In genomic region chr10:123140164-123140982, GRCh38 we compare ENCODE assay signal across 1 cellular context.
TF ChIP-seq lines count a peak whose summit lies in the region.

No MANE protein-coding gene starts in this region.

TF ChIP-seq in HCT116, 20 proteins besides CTCF, POLR2A, EP300 and RAD21 (continued from another document):
- TF ChIP-seq, protein P1, sequence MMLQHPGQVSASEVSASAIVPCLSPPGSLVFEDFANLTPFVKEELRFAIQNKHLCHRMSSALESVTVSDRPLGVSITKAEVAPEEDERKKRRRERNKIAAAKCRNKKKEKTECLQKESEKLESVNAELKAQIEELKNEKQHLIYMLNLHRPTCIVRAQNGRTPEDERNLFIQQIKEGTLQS (IDR thresholded peaks at IDR 0.05), result no peak
- no peak for TF ChIP-seq SIN3A (IDR thresholded peaks at IDR 0.05; ENCODE audit: low read depth)
- TF ChIP-seq, protein P2, sequence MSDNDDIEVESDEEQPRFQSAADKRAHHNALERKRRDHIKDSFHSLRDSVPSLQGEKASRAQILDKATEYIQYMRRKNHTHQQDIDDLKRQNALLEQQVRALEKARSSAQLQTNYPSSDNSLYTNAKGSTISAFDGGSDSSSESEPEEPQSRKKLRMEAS (IDR thresholded peaks at IDR 0.05), result no peak
- TF ChIP-seq CBX3 (IDR thresholded peaks at IDR 0.05; ENCODE audit: low read depth), result no peak
- no peak for TF ChIP-seq ELF1 (IDR thresholded peaks at IDR 0.05; ENCODE audit: borderline replicate concordance, low read depth)
- no peak for TF ChIP-seq YY1 (IDR thresholded peaks at IDR 0.05; ENCODE audit: extremely low read depth, insufficient replicate concordance, low read depth, low read length)
- no peak for TF ChIP-seq SP1 (IDR thresholded peaks at IDR 0.05; ENCODE audit: low read depth)
- TF ChIP-seq EGR1 (IDR thresholded peaks at IDR 0.05; ENCODE audit: low read depth), result no peak
- TF ChIP-seq ZFX (IDR thresholded peaks at IDR 0.05), result no peak
- no peak for TF ChIP-seq JUND (IDR thresholded peaks at IDR 0.05)
- TF ChIP-seq TCF7L2 (IDR thresholded peaks at IDR 0.05; ENCODE audit: borderline replicate concordance, extremely low read depth, insufficient read depth, insufficient read length), result no peak
- no peak for TF ChIP-seq EZH2phosphoT487 (IDR thresholded peaks at IDR 0.05; ENCODE audit: borderline replicate concordance)
- TF ChIP-seq CEBPB (IDR thresholded peaks at IDR 0.05; ENCODE audit: low read depth), result no peak
- TF ChIP-seq, protein P3, sequence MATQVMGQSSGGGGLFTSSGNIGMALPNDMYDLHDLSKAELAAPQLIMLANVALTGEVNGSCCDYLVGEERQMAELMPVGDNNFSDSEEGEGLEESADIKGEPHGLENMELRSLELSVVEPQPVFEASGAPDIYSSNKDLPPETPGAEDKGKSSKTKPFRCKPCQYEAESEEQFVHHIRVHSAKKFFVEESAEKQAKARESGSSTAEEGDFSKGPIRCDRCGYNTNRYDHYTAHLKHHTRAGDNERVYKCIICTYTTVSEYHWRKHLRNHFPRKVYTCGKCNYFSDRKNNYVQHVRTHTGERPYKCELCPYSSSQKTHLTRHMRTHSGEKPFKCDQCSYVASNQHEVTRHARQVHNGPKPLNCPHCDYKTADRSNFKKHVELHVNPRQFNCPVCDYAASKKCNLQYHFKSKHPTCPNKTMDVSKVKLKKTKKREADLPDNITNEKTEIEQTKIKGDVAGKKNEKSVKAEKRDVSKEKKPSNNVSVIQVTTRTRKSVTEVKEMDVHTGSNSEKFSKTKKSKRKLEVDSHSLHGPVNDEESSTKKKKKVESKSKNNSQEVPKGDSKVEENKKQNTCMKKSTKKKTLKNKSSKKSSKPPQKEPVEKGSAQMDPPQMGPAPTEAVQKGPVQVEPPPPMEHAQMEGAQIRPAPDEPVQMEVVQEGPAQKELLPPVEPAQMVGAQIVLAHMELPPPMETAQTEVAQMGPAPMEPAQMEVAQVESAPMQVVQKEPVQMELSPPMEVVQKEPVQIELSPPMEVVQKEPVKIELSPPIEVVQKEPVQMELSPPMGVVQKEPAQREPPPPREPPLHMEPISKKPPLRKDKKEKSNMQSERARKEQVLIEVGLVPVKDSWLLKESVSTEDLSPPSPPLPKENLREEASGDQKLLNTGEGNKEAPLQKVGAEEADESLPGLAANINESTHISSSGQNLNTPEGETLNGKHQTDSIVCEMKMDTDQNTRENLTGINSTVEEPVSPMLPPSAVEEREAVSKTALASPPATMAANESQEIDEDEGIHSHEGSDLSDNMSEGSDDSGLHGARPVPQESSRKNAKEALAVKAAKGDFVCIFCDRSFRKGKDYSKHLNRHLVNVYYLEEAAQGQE (IDR thresholded peaks at IDR 0.05; ENCODE audit: low read depth), result no peak
- TF ChIP-seq FOSL1 (IDR thresholded peaks at IDR 0.05; ENCODE audit: low read depth), result no peak
- TF ChIP-seq, protein P4, sequence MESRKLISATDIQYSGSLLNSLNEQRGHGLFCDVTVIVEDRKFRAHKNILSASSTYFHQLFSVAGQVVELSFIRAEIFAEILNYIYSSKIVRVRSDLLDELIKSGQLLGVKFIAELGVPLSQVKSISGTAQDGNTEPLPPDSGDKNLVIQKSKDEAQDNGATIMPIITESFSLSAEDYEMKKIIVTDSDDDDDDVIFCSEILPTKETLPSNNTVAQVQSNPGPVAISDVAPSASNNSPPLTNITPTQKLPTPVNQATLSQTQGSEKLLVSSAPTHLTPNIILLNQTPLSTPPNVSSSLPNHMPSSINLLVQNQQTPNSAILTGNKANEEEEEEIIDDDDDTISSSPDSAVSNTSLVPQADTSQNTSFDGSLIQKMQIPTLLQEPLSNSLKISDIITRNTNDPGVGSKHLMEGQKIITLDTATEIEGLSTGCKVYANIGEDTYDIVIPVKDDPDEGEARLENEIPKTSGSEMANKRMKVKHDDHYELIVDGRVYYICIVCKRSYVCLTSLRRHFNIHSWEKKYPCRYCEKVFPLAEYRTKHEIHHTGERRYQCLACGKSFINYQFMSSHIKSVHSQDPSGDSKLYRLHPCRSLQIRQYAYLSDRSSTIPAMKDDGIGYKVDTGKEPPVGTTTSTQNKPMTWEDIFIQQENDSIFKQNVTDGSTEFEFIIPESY (IDR thresholded peaks at IDR 0.05; ENCODE audit: extremely low read depth, insufficient replicate concordance, low read length), result no peak
